ENCODE assay signal across 22 cellular contexts in genomic region chr5:169772256-169772655, GRCh38.
"Had no signal": no experiment of that assay in that cellular context is flagged by ENCODE, and none has a peak within 500 bp of the region (broad histone marks: within the 10 kb centered on the region; RNA-seq: fewer than 3 reads in every experiment).

No MANE protein-coding gene starts in this region.

- H3K9me3 ChIP-seq: gastroesophageal sphincter, pancreas, prostate gland, right lobe of liver, spleen had no signal

- H3K4me3 Mint-ChIP-seq: mesothelial cell of epicardium, natural killer cell, neural progenitor cell had no signal

- H3K36me3 ChIP-seq: gastroesophageal sphincter, neural progenitor cell, pancreas, prostate gland, right lobe of liver had no signal

- H3K4me3 ChIP-seq: dorsolateral prefrontal cortex, gastroesophageal sphincter, neural progenitor cell, pancreas, prostate gland, right lobe of liver, spleen had no signal

- H3K4me2 ChIP-seq: neural progenitor cell had no signal

- H2AFZ ChIP-seq: neural progenitor cell had no signal

- H3K27me3 ChIP-seq: gastroesophageal sphincter, neural progenitor cell, pancreas, right lobe of liver, spleen had no signal

- H3K4me1 ChIP-seq: gastroesophageal sphincter, prostate gland, right lobe of liver had no signal

- H3K36me3 Mint-ChIP-seq: mesothelial cell of epicardium, natural killer cell, neural progenitor cell had no signal

- H3K9me3 Mint-ChIP-seq: mesothelial cell of epicardium, natural killer cell had no signal

- H3K9ac ChIP-seq: neural progenitor cell had no signal

- H3K27ac Mint-ChIP-seq: mesothelial cell of epicardium, natural killer cell, neural progenitor cell had no signal

- ATAC-seq: gastroesophageal sphincter, left lobe of liver, natural killer cell, pancreas, right lobe of liver had no signal

- DNase-seq: cortex of kidney; dorsolateral prefrontal cortex; effector CD8-positive, alpha-beta T cell; glutamatergic neuron; islet precursor cell; mammary epithelial cell; natural killer cell; nucleus accumbens; pancreas; retina; right lobe of liver; spleen; stimulated activated CD4-positive, alpha-beta T cell treated with anti-CD3 and anti-CD28 coated beads, Interleukin-15, amount 100 ng/mL, for 24 hours; stimulated activated CD4-positive, alpha-beta T cell treated with anti-CD3 and anti-CD28 coated beads, Interleukin-1b, Interleukin-23, amount 100 ng/mL, for 48 hours; stimulated activated CD4-positive, alpha-beta T cell treated with anti-CD3 and anti-CD28 coated beads, Interleukin-4, amount 100 ng/mL, for 24 hours; stimulated activated naive CD4-positive, alpha-beta T cell treated with Interleukin-2 at 50 U/mL for 16 hours; trophoblast cell had no signal

- H3K27ac ChIP-seq: dorsolateral prefrontal cortex, gastroesophageal sphincter, neural progenitor cell, pancreas, prostate gland, right lobe of liver, spleen had no signal
